ENCODE assay signal across 1 cellular context in the genomic region with DNA sequence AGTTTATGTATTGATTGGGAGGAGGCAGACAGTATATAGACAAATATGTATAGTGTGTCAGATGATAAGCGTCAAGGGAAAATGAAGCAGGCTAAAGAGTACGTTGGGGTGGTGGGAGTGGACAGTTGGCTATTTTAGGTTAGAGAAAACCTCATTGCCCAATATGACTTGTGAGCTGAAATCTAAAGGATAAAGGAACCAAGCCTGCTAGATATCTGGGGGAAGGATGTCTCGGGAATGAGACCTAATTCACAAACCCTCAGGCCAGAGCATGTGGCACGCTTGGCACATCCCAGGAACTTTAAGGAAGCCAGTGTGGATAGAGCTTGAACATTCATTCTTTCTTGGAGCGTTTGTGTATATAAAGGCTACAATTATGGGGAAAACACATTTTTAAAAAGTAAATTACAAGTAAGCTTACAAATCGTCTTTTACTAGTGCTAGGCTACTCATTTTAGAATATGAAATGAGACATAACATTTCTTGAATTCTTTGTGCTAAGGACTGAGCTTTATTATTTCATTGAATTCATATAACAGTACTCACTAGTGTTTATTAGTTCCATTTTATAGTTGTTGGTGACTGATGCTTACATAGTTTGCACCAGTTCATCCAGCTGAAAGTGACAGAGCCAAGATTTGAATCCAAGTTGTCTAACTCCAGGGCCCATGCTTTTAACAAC.
TF ChIP-seq lines count a peak whose summit lies in the region.

No MANE protein-coding gene starts in this region.

TF ChIP-seq in HepG2, 621 proteins besides CTCF, POLR2A, EP300 and RAD21:
- TF ChIP-seq, protein P1, sequence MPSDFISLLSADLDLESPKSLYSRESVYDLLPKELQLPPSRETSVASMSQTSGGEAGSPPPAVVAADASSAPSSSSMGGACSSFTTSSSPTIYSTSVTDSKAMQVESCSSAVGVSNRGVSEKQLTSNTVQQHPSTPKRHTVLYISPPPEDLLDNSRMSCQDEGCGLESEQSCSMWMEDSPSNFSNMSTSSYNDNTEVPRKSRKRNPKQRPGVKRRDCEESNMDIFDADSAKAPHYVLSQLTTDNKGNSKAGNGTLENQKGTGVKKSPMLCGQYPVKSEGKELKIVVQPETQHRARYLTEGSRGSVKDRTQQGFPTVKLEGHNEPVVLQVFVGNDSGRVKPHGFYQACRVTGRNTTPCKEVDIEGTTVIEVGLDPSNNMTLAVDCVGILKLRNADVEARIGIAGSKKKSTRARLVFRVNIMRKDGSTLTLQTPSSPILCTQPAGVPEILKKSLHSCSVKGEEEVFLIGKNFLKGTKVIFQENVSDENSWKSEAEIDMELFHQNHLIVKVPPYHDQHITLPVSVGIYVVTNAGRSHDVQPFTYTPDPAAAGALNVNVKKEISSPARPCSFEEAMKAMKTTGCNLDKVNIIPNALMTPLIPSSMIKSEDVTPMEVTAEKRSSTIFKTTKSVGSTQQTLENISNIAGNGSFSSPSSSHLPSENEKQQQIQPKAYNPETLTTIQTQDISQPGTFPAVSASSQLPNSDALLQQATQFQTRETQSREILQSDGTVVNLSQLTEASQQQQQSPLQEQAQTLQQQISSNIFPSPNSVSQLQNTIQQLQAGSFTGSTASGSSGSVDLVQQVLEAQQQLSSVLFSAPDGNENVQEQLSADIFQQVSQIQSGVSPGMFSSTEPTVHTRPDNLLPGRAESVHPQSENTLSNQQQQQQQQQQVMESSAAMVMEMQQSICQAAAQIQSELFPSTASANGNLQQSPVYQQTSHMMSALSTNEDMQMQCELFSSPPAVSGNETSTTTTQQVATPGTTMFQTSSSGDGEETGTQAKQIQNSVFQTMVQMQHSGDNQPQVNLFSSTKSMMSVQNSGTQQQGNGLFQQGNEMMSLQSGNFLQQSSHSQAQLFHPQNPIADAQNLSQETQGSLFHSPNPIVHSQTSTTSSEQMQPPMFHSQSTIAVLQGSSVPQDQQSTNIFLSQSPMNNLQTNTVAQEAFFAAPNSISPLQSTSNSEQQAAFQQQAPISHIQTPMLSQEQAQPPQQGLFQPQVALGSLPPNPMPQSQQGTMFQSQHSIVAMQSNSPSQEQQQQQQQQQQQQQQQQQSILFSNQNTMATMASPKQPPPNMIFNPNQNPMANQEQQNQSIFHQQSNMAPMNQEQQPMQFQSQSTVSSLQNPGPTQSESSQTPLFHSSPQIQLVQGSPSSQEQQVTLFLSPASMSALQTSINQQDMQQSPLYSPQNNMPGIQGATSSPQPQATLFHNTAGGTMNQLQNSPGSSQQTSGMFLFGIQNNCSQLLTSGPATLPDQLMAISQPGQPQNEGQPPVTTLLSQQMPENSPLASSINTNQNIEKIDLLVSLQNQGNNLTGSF (CRISPR knock-in tag; IDR thresholded peaks at IDR 0.05): no peak
- TF ChIP-seq, protein P2, sequence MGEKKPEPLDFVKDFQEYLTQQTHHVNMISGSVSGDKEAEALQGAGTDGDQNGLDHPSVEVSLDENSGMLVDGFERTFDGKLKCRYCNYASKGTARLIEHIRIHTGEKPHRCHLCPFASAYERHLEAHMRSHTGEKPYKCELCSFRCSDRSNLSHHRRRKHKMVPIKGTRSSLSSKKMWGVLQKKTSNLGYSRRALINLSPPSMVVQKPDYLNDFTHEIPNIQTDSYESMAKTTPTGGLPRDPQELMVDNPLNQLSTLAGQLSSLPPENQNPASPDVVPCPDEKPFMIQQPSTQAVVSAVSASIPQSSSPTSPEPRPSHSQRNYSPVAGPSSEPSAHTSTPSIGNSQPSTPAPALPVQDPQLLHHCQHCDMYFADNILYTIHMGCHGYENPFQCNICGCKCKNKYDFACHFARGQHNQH (CRISPR knock-in tag; IDR thresholded peaks at IDR 0.05): no peak
- no peak for TF ChIP-seq ZKSCAN1 (IDR thresholded peaks at IDR 0.05; ENCODE audit: low read length)
- no peak for TF ChIP-seq ZNF180 (CRISPR knock-in tag; IDR thresholded peaks at IDR 0.05; ENCODE audit: borderline replicate concordance, low read depth)
- TF ChIP-seq GTF3A (CRISPR knock-in tag; conservative IDR thresholded peaks at IDR 0.05): no peak
- no peak for TF ChIP-seq ATRX (CRISPR knock-in tag; IDR thresholded peaks at IDR 0.05; ENCODE audit: borderline replicate concordance)
- TF ChIP-seq RORA (CRISPR knock-in tag; IDR thresholded peaks at IDR 0.05): no peak
- TF ChIP-seq RBAK (CRISPR knock-in tag; IDR thresholded peaks at IDR 0.05): no peak
- TF ChIP-seq, protein P3, sequence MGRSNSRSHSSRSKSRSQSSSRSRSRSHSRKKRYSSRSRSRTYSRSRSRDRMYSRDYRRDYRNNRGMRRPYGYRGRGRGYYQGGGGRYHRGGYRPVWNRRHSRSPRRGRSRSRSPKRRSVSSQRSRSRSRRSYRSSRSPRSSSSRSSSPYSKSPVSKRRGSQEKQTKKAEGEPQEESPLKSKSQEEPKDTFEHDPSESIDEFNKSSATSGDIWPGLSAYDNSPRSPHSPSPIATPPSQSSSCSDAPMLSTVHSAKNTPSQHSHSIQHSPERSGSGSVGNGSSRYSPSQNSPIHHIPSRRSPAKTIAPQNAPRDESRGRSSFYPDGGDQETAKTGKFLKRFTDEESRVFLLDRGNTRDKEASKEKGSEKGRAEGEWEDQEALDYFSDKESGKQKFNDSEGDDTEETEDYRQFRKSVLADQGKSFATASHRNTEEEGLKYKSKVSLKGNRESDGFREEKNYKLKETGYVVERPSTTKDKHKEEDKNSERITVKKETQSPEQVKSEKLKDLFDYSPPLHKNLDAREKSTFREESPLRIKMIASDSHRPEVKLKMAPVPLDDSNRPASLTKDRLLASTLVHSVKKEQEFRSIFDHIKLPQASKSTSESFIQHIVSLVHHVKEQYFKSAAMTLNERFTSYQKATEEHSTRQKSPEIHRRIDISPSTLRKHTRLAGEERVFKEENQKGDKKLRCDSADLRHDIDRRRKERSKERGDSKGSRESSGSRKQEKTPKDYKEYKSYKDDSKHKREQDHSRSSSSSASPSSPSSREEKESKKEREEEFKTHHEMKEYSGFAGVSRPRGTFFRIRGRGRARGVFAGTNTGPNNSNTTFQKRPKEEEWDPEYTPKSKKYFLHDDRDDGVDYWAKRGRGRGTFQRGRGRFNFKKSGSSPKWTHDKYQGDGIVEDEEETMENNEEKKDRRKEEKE (IDR thresholded peaks at IDR 0.05): no peak
- TF ChIP-seq DPF2 (CRISPR knock-in tag; IDR thresholded peaks at IDR 0.05; ENCODE audit: borderline replicate concordance, low read depth): no peak
- TF ChIP-seq SRSF9 (IDR thresholded peaks at IDR 0.05; ENCODE audit: borderline replicate concordance, insufficient read depth, low read depth, low read length, poor library complexity, severe bottlenecking): no peak
- TF ChIP-seq, protein P4, sequence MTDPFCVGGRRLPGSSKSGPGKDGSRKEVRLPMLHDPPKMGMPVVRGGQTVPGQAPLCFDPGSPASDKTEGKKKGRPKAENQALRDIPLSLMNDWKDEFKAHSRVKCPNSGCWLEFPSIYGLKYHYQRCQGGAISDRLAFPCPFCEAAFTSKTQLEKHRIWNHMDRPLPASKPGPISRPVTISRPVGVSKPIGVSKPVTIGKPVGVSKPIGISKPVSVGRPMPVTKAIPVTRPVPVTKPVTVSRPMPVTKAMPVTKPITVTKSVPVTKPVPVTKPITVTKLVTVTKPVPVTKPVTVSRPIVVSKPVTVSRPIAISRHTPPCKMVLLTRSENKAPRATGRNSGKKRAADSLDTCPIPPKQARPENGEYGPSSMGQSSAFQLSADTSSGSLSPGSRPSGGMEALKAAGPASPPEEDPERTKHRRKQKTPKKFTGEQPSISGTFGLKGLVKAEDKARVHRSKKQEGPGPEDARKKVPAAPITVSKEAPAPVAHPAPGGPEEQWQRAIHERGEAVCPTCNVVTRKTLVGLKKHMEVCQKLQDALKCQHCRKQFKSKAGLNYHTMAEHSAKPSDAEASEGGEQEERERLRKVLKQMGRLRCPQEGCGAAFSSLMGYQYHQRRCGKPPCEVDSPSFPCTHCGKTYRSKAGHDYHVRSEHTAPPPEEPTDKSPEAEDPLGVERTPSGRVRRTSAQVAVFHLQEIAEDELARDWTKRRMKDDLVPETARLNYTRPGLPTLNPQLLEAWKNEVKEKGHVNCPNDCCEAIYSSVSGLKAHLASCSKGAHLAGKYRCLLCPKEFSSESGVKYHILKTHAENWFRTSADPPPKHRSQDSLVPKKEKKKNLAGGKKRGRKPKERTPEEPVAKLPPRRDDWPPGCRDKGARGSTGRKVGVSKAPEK (CRISPR knock-in tag; IDR thresholded peaks at IDR 0.05; ENCODE audit: borderline replicate concordance): no peak
- TF ChIP-seq BHLHE40 (IDR thresholded peaks at IDR 0.05; ENCODE audit: low read length): no peak
- TF ChIP-seq, protein P5, sequence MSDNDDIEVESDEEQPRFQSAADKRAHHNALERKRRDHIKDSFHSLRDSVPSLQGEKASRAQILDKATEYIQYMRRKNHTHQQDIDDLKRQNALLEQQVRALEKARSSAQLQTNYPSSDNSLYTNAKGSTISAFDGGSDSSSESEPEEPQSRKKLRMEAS (IDR thresholded peaks at IDR 0.05): no peak
- no peak for TF ChIP-seq SPEN (CRISPR knock-in tag; IDR thresholded peaks at IDR 0.05; ENCODE audit: low read depth)
- TF ChIP-seq, protein P6, sequence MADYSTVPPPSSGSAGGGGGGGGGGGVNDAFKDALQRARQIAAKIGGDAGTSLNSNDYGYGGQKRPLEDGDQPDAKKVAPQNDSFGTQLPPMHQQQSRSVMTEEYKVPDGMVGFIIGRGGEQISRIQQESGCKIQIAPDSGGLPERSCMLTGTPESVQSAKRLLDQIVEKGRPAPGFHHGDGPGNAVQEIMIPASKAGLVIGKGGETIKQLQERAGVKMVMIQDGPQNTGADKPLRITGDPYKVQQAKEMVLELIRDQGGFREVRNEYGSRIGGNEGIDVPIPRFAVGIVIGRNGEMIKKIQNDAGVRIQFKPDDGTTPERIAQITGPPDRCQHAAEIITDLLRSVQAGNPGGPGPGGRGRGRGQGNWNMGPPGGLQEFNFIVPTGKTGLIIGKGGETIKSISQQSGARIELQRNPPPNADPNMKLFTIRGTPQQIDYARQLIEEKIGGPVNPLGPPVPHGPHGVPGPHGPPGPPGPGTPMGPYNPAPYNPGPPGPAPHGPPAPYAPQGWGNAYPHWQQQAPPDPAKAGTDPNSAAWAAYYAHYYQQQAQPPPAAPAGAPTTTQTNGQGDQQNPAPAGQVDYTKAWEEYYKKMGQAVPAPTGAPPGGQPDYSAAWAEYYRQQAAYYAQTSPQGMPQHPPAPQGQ (CRISPR knock-in tag; IDR thresholded peaks at IDR 0.05; ENCODE audit: borderline replicate concordance): no peak
- no peak for TF ChIP-seq DMAP1 (CRISPR knock-in tag; IDR thresholded peaks at IDR 0.05)
